Comparison of ENCODE assay signal across 8 cellular contexts in genomic region chr2:47782557-47783490, GRCh38. TPM values are rescaled to one million over a fixed set of nuclear protein-coding genes. Genes with fewer than 3 reads are reported as not detected.
DNase-seq lines count a peak whose midpoint lies in the region; TF ChIP-seq lines count a peak whose summit lies in the region.

MSH6 (plus strand) TSS chr2:47783145; CDS start chr2:47783234, 89 bp downstream.

- H3K27me3 ChIP-seq in HAP-1 (ENCODE audit: low read depth): no peaks in the 10 kb centered on the region
- no peaks in the 10 kb centered on the region for H3K27me3 ChIP-seq in MG63
- H3K27me3 ChIP-seq in neural progenitor cell: no peaks in the 10 kb centered on the region

- peaks cover 41% of the 10 kb centered on the region for H4K20me1 ChIP-seq in neural progenitor cell (ENCODE audit: low read depth)

- TF ChIP-seq CTCF in fibroblast of villous mesenchyme (IDR thresholded peaks at IDR 0.05; ENCODE audit: insufficient read depth, low read depth, low read length): no peak
- no peak for TF ChIP-seq CTCF in neural progenitor cell (IDR thresholded peaks at IDR 0.05)

- H3K4me3 ChIP-seq in HAP-1: peak within 1 kb of the TSS; percentile 91
- peak within 1 kb of the TSS; percentile 87 for H3K4me3 ChIP-seq in MG63
- H3K4me3 ChIP-seq in fibroblast of villous mesenchyme (ENCODE audit: low read depth, low read length): peak within 1 kb of the TSS; percentile 86
- H3K4me3 ChIP-seq in neural progenitor cell: peak within 1 kb of the TSS; percentile 64

- peaks cover 10% of the 10 kb centered on the region for H3K4me1 Mint-ChIP-seq in neural progenitor cell

- H2AFZ ChIP-seq in neural progenitor cell (replicated peaks): peak within 1 kb of the TSS; percentile 81

- peak; percentile 91 for DNase-seq in G401 (ENCODE audit: low spot score)
- DNase-seq in HAP-1 (ENCODE audit: low spot score in 2 of 2): peak; percentile 78 to 91
- DNase-seq in MG63: peak; percentile 87
- DNase-seq in SIG-M5 (lab: John Stamatoyannopoulos, UW): peak; percentile 63
- DNase-seq in activated gamma-delta T cell treated with Interleukin-2 at 50 U/mL for 16 hours: peak; percentile 82
- DNase-seq in fibroblast of villous mesenchyme (ENCODE audit: low read depth): peak; percentile 89
- peak; percentile 95 for DNase-seq in neural progenitor cell (ENCODE audit: low spot score)
- peak; percentile 83 for DNase-seq in stromal cell of bone marrow (ENCODE audit: low read depth)

- H3K4me2 ChIP-seq in neural progenitor cell: peak within 1 kb of the TSS; percentile 79

- H3K27ac ChIP-seq in neural progenitor cell: peak within 1 kb of the TSS; percentile 96

- peaks cover 4% of the 10 kb centered on the region for H3K27me3 Mint-ChIP-seq in neural progenitor cell (ENCODE audit: insufficient read depth, low read depth)

- peaks cover 44% of the 10 kb centered on the region for H3K79me2 ChIP-seq in neural progenitor cell (ENCODE audit: low read depth)

- in situ Hi-C loops in G401 (cut with HindIII; ENCODE audit: low sequenced_read_pairs): no loop called here
- in situ Hi-C loops in HAP-1 (cut with MboI; ENCODE audit: low sequenced_read_pairs): no loop called here

- peaks cover 20% of the 10 kb centered on the region for H3K36me3 Mint-ChIP-seq in neural progenitor cell

- H3K4me1 ChIP-seq in HAP-1 (peaks cover 9% of the 10 kb centered on the region; the same call in 1 of the 2 replicates), neural progenitor cell (peaks cover 28% of the 10 kb centered on the region)

- peaks cover 13% of the 10 kb centered on the region for H3K9me3 Mint-ChIP-seq in neural progenitor cell

- peak within 1 kb of the TSS; percentile 82 for H3K9ac ChIP-seq in neural progenitor cell

- no peaks in the 10 kb centered on the region; the same call in 1 of the 2 replicates for H3K9me3 ChIP-seq in HAP-1
- H3K9me3 ChIP-seq in MG63: no peaks in the 10 kb centered on the region
- H3K9me3 ChIP-seq in neural progenitor cell (ENCODE audit: low read depth): no peaks in the 10 kb centered on the region

- peaks cover 43% of the 10 kb centered on the region for H3F3A ChIP-seq in neural progenitor cell (ENCODE audit: low read depth)

- peak within 1 kb of the TSS; percentile 95 for H3K4me3 Mint-ChIP-seq in neural progenitor cell

- H3K36me3 ChIP-seq in HAP-1 (replicated peaks) (peaks cover 24% of the 10 kb centered on the region), MG63 (peaks cover 23% of the 10 kb centered on the region), neural progenitor cell (peaks cover 6% of the 10 kb centered on the region)

- H3K27ac Mint-ChIP-seq in neural progenitor cell: no peak within 1 kb of the TSS

RNA-seq across cellular contexts. Expression of gene MSH6, which starts in this region (rescaled TPM):
- total RNA-seq in G401 (2014; rRNA removed; shearing (Covaris generic)): 71.4 and 156 TPM in 2 replicates
- total RNA-seq in MG63 (2014; rRNA removed; shearing (Covaris generic); ENCODE audit: low replicate concordance): 55.0 and 63.8 TPM in 2 replicates
- total RNA-seq in fibroblast of villous mesenchyme (42.2 and 46.2 TPM in 2 replicates), neural progenitor cell (ENCODE audit: low replicate concordance) (204 and 276 TPM in 2 replicates)

Comparison
In these comparisons a context has a peak if more than half of its experiments do, and no peak if none do; other contexts are left out.
1. Peak in every context shown above with its lines: DNase-seq, H3K4me3 ChIP-seq and H3K27ac ChIP-seq.